In the genomic region with DNA sequence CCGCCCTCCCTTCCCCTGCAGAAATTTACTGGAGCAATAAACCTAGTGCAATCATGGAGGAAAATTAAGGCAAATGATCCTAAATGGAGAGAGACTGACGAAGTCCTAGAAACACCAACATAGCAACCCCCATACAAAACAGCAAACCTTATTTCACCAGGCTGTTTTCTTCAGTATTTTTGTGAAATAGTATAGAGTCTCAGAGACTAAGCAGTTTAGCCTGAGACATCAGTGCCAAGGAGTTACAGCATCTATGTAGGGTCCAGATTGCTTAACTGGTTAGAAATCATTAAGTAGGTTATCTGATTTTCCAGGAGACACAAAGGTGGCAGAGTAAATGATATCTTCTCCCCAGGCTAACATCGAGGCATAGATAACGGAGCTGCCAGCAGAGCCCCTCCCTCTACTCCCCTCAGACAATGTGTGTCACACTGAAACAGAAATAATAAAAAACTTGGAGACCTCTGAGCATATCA, we compare ENCODE assay signal across 19 cellular contexts.
A peak's percentile ranks its signal among the peaks of the same experiment; 100 is the strongest.
DNase-seq lines count a peak whose midpoint lies in the region; ATAC-seq and TF ChIP-seq lines count a peak whose summit lies in the region.
"Had no signal": no experiment of that assay in that cellular context is flagged by ENCODE, and none has a peak within 500 bp of the region (broad histone marks: within the 10 kb centered on the region; RNA-seq: fewer than 3 reads in every experiment).

No MANE protein-coding gene starts in this region.

- H3K9me3 ChIP-seq in right lobe of liver = no peaks in the 10 kb centered on the region

- 45% methylated on average over 4 of the region's 4 CpGs for WGBS in right lobe of liver (ENCODE audit: insufficient coverage, low coverage, low lambda C conversion rate, missing lambda C conversion rate)

- H3K27ac ChIP-seq in right lobe of liver = peak overlapping the region in 1 of 3 donors; percentile 24
- H3K27ac ChIP-seq: thoracic aorta had no signal

- DNase-seq in AG10803 (ENCODE audit: low read depth) = peak; percentile 33
- no peak for DNase-seq in WTC11 (ENCODE audit: low spot score)
- no peak for DNase-seq in right lobe of liver
- DNase-seq in head of caudate nucleus = no peak
- DNase-seq in T-helper 9 cell = no peak
- no peak for DNase-seq in activated CD8-positive, alpha-beta memory T cell treated with anti-CD3 and anti-CD28 coated beads, Interleukin-2, amount 50 U/mL, for 48 hours
- DNase-seq in inferior parietal cortex (ENCODE audit: extremely low spot score) = no peak
- DNase-seq: activated B cell treated with CpG ODN at 0.5 μM for 24 hours; activated CD8-positive, alpha-beta memory T cell treated with anti-CD3 and anti-CD28 coated beads, Interleukin-2, amount 10 ng/mL, durations not matched to agents 7 days and 5 days; activated effector memory CD4-positive, alpha-beta T cell treated with anti-CD3 and anti-CD28 coated beads, Interleukin-2, amount 50 U/mL, for 16 hours; anterior cingulate cortex; HCEC 1CT; midbrain; NCI-H2029; NCI-H524 treated with DMSO at 0.1 percent for 48 hours; occipital lobe; T-cell had no signal

- peaks cover 0 to 13% (median 6%) of the 10 kb centered on the region in 4 donors for H3K4me1 ChIP-seq in right lobe of liver

- POLR2A ChIA-PET in WTC11 (lab: Charles Lee) = no interaction called here

- H3K36me3 ChIP-seq in right lobe of liver = no peaks in the 10 kb centered on the region
- H3K36me3 ChIP-seq: thoracic aorta had no signal

- no peaks in the 10 kb centered on the region for H3K36me3 Mint-ChIP-seq in WTC11
- H3K36me3 Mint-ChIP-seq: activated CD8-positive, alpha-beta memory T cell treated with anti-CD3 and anti-CD28 coated beads, Interleukin-2, amount 10 ng/mL, durations not matched to agents 7 days and 5 days; T-cell had no signal

- H3K4me3 ChIP-seq in AG10803 (ENCODE audit: low read length) (no peak overlapping the region), right lobe of liver (no peak overlapping the region)
- H3K4me3 ChIP-seq: thoracic aorta had no signal

- CTCF ChIA-PET in WTC11 (lab: Charles Lee) = no interaction called here

- no peaks in the 10 kb centered on the region for H3K27me3 ChIP-seq in right lobe of liver

- no peak for TF ChIP-seq CTCF in AG10803 (conservative IDR thresholded peaks at IDR 0.05; ENCODE audit: low read length)
- no peak for TF ChIP-seq CTCF in WTC11 (IDR thresholded peaks at IDR 0.05)
- no peak for TF ChIP-seq CTCF in right lobe of liver (IDR thresholded peaks at IDR 0.05)

- intact Hi-C loops in right lobe of liver (cut with DNase I) = no loop called here
- intact Hi-C loops in head of caudate nucleus (cut with DNase I) = no loop called here

- ATAC-seq in GM19463 (IDR thresholded peaks at IDR 0.05; ENCODE audit: unreplicated experiment) (peak; percentile 3), WTC11 (peak; percentile 28; the same call in 1 of the 2 replicates), right lobe of liver (peak; percentile 42 to 90 (median 64))
- ATAC-seq: activated CD8-positive, alpha-beta memory T cell treated with anti-CD3 and anti-CD28 coated beads, Interleukin-2, amount 10 ng/mL, durations not matched to agents 7 days and 5 days; T-cell had no signal

- no peak overlapping the region for H3K4me3 Mint-ChIP-seq in WTC11
- H3K4me3 Mint-ChIP-seq: activated B cell treated with CpG ODN at 0.5 μM for 24 hours; activated CD8-positive, alpha-beta memory T cell treated with anti-CD3 and anti-CD28 coated beads, Interleukin-2, amount 10 ng/mL, durations not matched to agents 7 days and 5 days; T-cell had no signal

- peaks cover 4% of the 10 kb centered on the region; the same call in 1 of the 2 replicates for H3K9me3 Mint-ChIP-seq in WTC11

- H3K27ac Mint-ChIP-seq in WTC11 = no peak overlapping the region
- H3K27ac Mint-ChIP-seq: activated B cell treated with CpG ODN at 0.5 μM for 24 hours; activated CD8-positive, alpha-beta memory T cell treated with anti-CD3 and anti-CD28 coated beads, Interleukin-2, amount 10 ng/mL, durations not matched to agents 7 days and 5 days; T-cell had no signal

- TF ChIP-seq POLR2A in right lobe of liver (IDR thresholded peaks at IDR 0.05) = no peak

- peaks cover 20% of the 10 kb centered on the region for H3K4me1 Mint-ChIP-seq in WTC11
- H3K4me1 Mint-ChIP-seq: activated CD8-positive, alpha-beta memory T cell treated with anti-CD3 and anti-CD28 coated beads, Interleukin-2, amount 10 ng/mL, durations not matched to agents 7 days and 5 days; T-cell had no signal

- H3K27me3 Mint-ChIP-seq in WTC11 (ENCODE audit: low read depth) = no peaks in the 10 kb centered on the region
- H3K27me3 Mint-ChIP-seq: activated B cell treated with CpG ODN at 0.5 μM for 24 hours; activated CD8-positive, alpha-beta memory T cell treated with anti-CD3 and anti-CD28 coated beads, Interleukin-2, amount 10 ng/mL, durations not matched to agents 7 days and 5 days had no signal

TF ChIP-seq in WTC11, 78 proteins besides CTCF, POLR2A, EP300 and RAD21 (continues in another document):
- TF ChIP-seq HMGXB4 (CRISPR knock-in tag; IDR thresholded peaks at IDR 0.05) (no peak), ZNF396 (CRISPR knock-in tag; IDR thresholded peaks at IDR 0.05; ENCODE audit: borderline replicate concordance) (no peak), GTF2I (CRISPR knock-in tag; conservative IDR thresholded peaks at IDR 0.05) (no peak), CREM (CRISPR knock-in tag; IDR thresholded peaks at IDR 0.05) (no peak), ZNF423 (CRISPR knock-in tag; IDR thresholded peaks at IDR 0.05) (no peak), FOXP4 (CRISPR knock-in tag; IDR thresholded peaks at IDR 0.05) (no peak)
- TF ChIP-seq, protein P1, sequence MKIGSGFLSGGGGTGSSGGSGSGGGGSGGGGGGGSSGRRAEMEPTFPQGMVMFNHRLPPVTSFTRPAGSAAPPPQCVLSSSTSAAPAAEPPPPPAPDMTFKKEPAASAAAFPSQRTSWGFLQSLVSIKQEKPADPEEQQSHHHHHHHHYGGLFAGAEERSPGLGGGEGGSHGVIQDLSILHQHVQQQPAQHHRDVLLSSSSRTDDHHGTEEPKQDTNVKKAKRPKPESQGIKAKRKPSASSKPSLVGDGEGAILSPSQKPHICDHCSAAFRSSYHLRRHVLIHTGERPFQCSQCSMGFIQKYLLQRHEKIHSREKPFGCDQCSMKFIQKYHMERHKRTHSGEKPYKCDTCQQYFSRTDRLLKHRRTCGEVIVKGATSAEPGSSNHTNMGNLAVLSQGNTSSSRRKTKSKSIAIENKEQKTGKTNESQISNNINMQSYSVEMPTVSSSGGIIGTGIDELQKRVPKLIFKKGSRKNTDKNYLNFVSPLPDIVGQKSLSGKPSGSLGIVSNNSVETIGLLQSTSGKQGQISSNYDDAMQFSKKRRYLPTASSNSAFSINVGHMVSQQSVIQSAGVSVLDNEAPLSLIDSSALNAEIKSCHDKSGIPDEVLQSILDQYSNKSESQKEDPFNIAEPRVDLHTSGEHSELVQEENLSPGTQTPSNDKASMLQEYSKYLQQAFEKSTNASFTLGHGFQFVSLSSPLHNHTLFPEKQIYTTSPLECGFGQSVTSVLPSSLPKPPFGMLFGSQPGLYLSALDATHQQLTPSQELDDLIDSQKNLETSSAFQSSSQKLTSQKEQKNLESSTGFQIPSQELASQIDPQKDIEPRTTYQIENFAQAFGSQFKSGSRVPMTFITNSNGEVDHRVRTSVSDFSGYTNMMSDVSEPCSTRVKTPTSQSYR (CRISPR knock-in tag; IDR thresholded peaks at IDR 0.05) = no peak
- TF ChIP-seq, protein P2, sequence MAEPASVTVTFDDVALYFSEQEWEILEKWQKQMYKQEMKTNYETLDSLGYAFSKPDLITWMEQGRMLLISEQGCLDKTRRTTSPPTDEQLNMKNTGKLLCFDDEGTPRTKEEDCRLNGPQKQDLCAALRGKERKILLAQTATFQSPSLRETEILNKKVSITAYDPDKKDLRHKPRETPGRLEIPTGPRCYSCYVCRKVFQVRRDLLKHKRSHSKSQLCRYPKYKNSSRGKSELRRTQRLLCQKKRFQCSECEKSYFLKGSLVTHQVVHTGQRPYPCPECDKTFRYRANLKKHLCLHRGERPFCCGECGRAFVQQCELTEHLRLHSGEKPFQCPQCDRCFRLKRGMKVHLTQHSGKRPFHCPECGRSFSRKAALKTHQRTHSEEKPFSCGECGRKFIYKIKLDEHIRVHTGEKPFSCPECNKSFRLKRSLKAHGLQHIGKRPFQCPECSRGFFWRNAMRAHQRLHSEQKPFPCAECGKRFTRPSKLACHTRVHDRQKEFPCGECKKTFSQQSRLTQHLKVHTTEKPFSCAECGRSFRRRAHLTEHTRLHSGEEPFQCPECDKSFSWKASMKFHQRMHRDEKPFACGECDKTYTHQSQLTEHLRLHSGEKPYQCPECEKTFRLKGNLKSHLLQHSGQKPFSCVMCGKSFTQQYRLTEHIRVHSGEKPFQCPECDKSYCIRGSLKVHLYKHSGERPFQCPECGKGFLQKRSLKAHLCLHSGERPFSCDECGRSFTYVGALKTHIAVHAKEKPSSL (CRISPR knock-in tag; conservative IDR thresholded peaks at IDR 0.05) = no peak

Comparison
In these comparisons a context has a peak if more than half of its experiments do, and no peak if none do; other contexts are left out.
1. ATAC-seq: peak in every context shown above with its lines; median percentile 64 in right lobe of liver; 28 in WTC11; 3 in GM19463.